ENCODE assay signal across 1 cellular context in genomic region chr21:36164427-36164784, GRCh38.
TF ChIP-seq lines count a peak whose summit lies in the region.

No MANE protein-coding gene starts in this region.

TF ChIP-seq in HepG2, 621 proteins besides CTCF, POLR2A, EP300 and RAD21 (continued from another document and continues in another):
- TF ChIP-seq ZBTB4 (CRISPR knock-in tag; IDR thresholded peaks at IDR 0.05; ENCODE audit: borderline replicate concordance): no peak
- no peak for TF ChIP-seq YY1 (IDR thresholded peaks at IDR 0.05; ENCODE audit: insufficient read depth, insufficient replicate concordance, low read depth, low read length)
- TF ChIP-seq ZNF781 (CRISPR knock-in tag; IDR thresholded peaks at IDR 0.05; ENCODE audit: borderline replicate concordance, not compliant biosample characterization): no peak
- no peak for TF ChIP-seq ATF1 (CRISPR knock-in tag; IDR thresholded peaks at IDR 0.05)
- no peak for TF ChIP-seq ZSCAN29 (CRISPR knock-in tag; conservative IDR thresholded peaks at IDR 0.05)
- TF ChIP-seq KLF9 (CRISPR knock-in tag; IDR thresholded peaks at IDR 0.05; ENCODE audit: low read depth): no peak
- no peak for TF ChIP-seq ZNF773 (CRISPR knock-in tag; IDR thresholded peaks at IDR 0.05; ENCODE audit: borderline replicate concordance)
- TF ChIP-seq ZNF691 (CRISPR knock-in tag; IDR thresholded peaks at IDR 0.05; ENCODE audit: borderline replicate concordance, low read depth): no peak
- TF ChIP-seq ZNF180 (CRISPR knock-in tag; IDR thresholded peaks at IDR 0.05; ENCODE audit: borderline replicate concordance, low read depth): no peak
- no peak; the same call in 1 of the 2 replicates for TF ChIP-seq ZNF317 (CRISPR knock-in tag; IDR thresholded peaks at IDR 0.05)
- no peak for TF ChIP-seq NCOA1 (CRISPR knock-in tag; IDR thresholded peaks at IDR 0.05)
- TF ChIP-seq FUBP1 (CRISPR knock-in tag; IDR thresholded peaks at IDR 0.05; ENCODE audit: borderline replicate concordance): no peak
- TF ChIP-seq PITX1 (CRISPR knock-in tag; IDR thresholded peaks at IDR 0.05): 0 out of 2 replicates have a peak, but pooled peaks have one; percentile 61
- TF ChIP-seq, protein P1, sequence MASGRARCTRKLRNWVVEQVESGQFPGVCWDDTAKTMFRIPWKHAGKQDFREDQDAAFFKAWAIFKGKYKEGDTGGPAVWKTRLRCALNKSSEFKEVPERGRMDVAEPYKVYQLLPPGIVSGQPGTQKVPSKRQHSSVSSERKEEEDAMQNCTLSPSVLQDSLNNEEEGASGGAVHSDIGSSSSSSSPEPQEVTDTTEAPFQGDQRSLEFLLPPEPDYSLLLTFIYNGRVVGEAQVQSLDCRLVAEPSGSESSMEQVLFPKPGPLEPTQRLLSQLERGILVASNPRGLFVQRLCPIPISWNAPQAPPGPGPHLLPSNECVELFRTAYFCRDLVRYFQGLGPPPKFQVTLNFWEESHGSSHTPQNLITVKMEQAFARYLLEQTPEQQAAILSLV (CRISPR knock-in tag; IDR thresholded peaks at IDR 0.05; ENCODE audit: borderline replicate concordance): no peak
- no peak for TF ChIP-seq ZNF562 (CRISPR knock-in tag; IDR thresholded peaks at IDR 0.05; ENCODE audit: borderline replicate concordance)
- TF ChIP-seq ZNF788 (CRISPR knock-in tag; IDR thresholded peaks at IDR 0.05; ENCODE audit: borderline replicate concordance): no peak
- TF ChIP-seq ZBTB38 (CRISPR knock-in tag; IDR thresholded peaks at IDR 0.05): no peak
- no peak for TF ChIP-seq HES4 (CRISPR knock-in tag; IDR thresholded peaks at IDR 0.05; ENCODE audit: borderline replicate concordance)
- TF ChIP-seq NFYB (CRISPR knock-in tag; IDR thresholded peaks at IDR 0.05): no peak
- no peak for TF ChIP-seq ZNF263 (CRISPR knock-in tag; IDR thresholded peaks at IDR 0.05)
- no peak for TF ChIP-seq ZMAT3 (CRISPR knock-in tag; conservative IDR thresholded peaks at IDR 0.05)
- no peak for TF ChIP-seq TRAFD1 (CRISPR knock-in tag; IDR thresholded peaks at IDR 0.05; ENCODE audit: borderline replicate concordance)
- TF ChIP-seq ZNF44 (CRISPR knock-in tag; IDR thresholded peaks at IDR 0.05): no peak
- no peak for TF ChIP-seq CC2D1A (CRISPR knock-in tag; IDR thresholded peaks at IDR 0.05)
- no peak for TF ChIP-seq ATF5 (CRISPR knock-in tag; IDR thresholded peaks at IDR 0.05; ENCODE audit: low read depth)
- TF ChIP-seq THAP7 (CRISPR knock-in tag; IDR thresholded peaks at IDR 0.05): no peak
- TF ChIP-seq, protein P2, sequence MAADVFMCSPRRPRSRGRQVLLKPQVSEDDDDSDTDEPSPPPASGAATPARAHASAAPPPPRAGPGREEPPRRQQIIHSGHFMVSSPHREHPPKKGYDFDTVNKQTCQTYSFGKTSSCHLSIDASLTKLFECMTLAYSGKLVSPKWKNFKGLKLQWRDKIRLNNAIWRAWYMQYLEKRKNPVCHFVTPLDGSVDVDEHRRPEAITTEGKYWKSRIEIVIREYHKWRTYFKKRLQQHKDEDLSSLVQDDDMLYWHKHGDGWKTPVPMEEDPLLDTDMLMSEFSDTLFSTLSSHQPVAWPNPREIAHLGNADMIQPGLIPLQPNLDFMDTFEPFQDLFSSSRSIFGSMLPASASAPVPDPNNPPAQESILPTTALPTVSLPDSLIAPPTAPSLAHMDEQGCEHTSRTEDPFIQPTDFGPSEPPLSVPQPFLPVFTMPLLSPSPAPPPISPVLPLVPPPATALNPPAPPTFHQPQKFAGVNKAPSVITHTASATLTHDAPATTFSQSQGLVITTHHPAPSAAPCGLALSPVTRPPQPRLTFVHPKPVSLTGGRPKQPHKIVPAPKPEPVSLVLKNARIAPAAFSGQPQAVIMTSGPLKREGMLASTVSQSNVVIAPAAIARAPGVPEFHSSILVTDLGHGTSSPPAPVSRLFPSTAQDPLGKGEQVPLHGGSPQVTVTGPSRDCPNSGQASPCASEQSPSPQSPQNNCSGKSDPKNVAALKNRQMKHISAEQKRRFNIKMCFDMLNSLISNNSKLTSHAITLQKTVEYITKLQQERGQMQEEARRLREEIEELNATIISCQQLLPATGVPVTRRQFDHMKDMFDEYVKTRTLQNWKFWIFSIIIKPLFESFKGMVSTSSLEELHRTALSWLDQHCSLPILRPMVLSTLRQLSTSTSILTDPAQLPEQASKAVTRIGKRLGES (CRISPR knock-in tag; IDR thresholded peaks at IDR 0.05; ENCODE audit: borderline replicate concordance): no peak
- no peak for TF ChIP-seq RFX5 (IDR thresholded peaks at IDR 0.05; ENCODE audit: low read depth, low read length)
- 0 out of 2 replicates have a peak, but pooled peaks have one; percentile 22 for TF ChIP-seq SIX1 (CRISPR knock-in tag; IDR thresholded peaks at IDR 0.05; ENCODE audit: borderline replicate concordance)
- no peak for TF ChIP-seq ZNF230 (CRISPR knock-in tag; IDR thresholded peaks at IDR 0.05)
- no peak for TF ChIP-seq TCF7L2 (IDR thresholded peaks at IDR 0.05; ENCODE audit: low read depth, low read length)
- TF ChIP-seq, protein P3, sequence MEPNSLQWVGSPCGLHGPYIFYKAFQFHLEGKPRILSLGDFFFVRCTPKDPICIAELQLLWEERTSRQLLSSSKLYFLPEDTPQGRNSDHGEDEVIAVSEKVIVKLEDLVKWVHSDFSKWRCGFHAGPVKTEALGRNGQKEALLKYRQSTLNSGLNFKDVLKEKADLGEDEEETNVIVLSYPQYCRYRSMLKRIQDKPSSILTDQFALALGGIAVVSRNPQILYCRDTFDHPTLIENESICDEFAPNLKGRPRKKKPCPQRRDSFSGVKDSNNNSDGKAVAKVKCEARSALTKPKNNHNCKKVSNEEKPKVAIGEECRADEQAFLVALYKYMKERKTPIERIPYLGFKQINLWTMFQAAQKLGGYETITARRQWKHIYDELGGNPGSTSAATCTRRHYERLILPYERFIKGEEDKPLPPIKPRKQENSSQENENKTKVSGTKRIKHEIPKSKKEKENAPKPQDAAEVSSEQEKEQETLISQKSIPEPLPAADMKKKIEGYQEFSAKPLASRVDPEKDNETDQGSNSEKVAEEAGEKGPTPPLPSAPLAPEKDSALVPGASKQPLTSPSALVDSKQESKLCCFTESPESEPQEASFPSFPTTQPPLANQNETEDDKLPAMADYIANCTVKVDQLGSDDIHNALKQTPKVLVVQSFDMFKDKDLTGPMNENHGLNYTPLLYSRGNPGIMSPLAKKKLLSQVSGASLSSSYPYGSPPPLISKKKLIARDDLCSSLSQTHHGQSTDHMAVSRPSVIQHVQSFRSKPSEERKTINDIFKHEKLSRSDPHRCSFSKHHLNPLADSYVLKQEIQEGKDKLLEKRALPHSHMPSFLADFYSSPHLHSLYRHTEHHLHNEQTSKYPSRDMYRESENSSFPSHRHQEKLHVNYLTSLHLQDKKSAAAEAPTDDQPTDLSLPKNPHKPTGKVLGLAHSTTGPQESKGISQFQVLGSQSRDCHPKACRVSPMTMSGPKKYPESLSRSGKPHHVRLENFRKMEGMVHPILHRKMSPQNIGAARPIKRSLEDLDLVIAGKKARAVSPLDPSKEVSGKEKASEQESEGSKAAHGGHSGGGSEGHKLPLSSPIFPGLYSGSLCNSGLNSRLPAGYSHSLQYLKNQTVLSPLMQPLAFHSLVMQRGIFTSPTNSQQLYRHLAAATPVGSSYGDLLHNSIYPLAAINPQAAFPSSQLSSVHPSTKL (CRISPR knock-in tag; IDR thresholded peaks at IDR 0.05): peak; percentile 78
- peak; percentile 59; the same call in 1 of the 2 replicates for TF ChIP-seq ETV5 (CRISPR knock-in tag; IDR thresholded peaks at IDR 0.05; ENCODE audit: borderline replicate concordance)
- no peak for TF ChIP-seq MATR3 (CRISPR knock-in tag; IDR thresholded peaks at IDR 0.05)
- TF ChIP-seq NR2C2 (CRISPR knock-in tag; IDR thresholded peaks at IDR 0.05; ENCODE audit: borderline replicate concordance): no peak
- no peak for TF ChIP-seq SMAD1 (CRISPR knock-in tag; IDR thresholded peaks at IDR 0.05; ENCODE audit: borderline replicate concordance, low read depth)
- TF ChIP-seq ZNF12 (CRISPR knock-in tag; IDR thresholded peaks at IDR 0.05): no peak
- TF ChIP-seq ARNTL (CRISPR knock-in tag; IDR thresholded peaks at IDR 0.05): peak; percentile 79; the same call in 1 of the 2 replicates
- TF ChIP-seq ATF2 (CRISPR knock-in tag; IDR thresholded peaks at IDR 0.05): 0 out of 2 replicates have a peak, but pooled peaks have one; percentile 27
- peak; percentile 61; the same call in 1 of the 2 replicates for TF ChIP-seq ZNF232 (CRISPR knock-in tag; IDR thresholded peaks at IDR 0.05; ENCODE audit: borderline replicate concordance)
- no peak for TF ChIP-seq RFXANK (CRISPR knock-in tag; IDR thresholded peaks at IDR 0.05)
- no peak for TF ChIP-seq SUZ12 (IDR thresholded peaks at IDR 0.05; ENCODE audit: low read depth, low read length)
